In the genomic region with DNA sequence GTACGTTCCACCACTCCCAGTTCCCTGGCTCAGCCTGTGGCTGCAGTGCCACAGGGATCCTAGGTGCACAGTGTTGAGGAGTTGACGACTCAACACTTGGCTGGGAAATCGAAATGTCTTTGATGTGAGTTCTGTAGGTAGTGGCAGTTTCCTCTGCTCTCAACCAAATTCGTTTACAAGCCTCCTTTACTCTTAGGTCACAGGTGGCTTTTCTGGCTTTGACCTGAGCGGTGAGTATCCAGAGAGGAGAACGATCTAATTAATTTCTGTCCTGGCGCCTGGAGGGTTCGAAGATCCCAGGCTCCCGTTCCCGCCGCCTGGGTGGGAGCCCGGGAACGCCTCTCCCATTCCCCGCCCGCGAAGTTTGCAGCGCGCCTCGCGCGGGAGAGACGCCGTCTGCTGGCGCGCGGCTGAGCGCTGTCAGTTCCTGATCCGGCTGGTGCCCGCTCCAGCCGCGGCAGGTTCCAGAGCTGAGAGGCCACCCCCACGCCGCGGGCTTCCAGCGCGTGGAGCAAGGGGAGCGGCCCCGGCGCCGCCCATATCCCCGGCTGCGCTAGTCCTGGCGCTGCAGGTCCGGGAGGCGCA, we compare ENCODE assay signal across 1 cellular context.
TF ChIP-seq lines count a peak whose summit lies in the region.

Gene LAMA3, plus strand, starts transcription at position 423 of the 585 bp plus-strand sequence. CDS start 231 bp downstream, outside the sequence.

TF ChIP-seq in HepG2, 621 proteins besides CTCF, POLR2A, EP300 and RAD21 (continued from another document and continues in another):
- TF ChIP-seq ZNF574 (CRISPR knock-in tag; IDR thresholded peaks at IDR 0.05) = no peak
- no peak for TF ChIP-seq HNRNPH1 (optimal IDR thresholded peaks at IDR 0.05; ENCODE audit: low read depth, low read length)
- no peak for TF ChIP-seq ZNF720 (CRISPR knock-in tag; IDR thresholded peaks at IDR 0.05)
- TF ChIP-seq GABPB1 (CRISPR knock-in tag; IDR thresholded peaks at IDR 0.05) = peak; percentile 27; the same call in 1 of the 2 replicates
- TF ChIP-seq HHEX (CRISPR knock-in tag; IDR thresholded peaks at IDR 0.05) = no peak
- TF ChIP-seq ZFAT (CRISPR knock-in tag; conservative IDR thresholded peaks at IDR 0.05) = no peak
- no peak for TF ChIP-seq PPARG (CRISPR knock-in tag; conservative IDR thresholded peaks at IDR 0.05)
- TF ChIP-seq HIVEP1 (CRISPR knock-in tag; IDR thresholded peaks at IDR 0.05) = no peak
- no peak for TF ChIP-seq ZSCAN21 (CRISPR knock-in tag; IDR thresholded peaks at IDR 0.05; ENCODE audit: borderline replicate concordance)
- TF ChIP-seq, protein P1, sequence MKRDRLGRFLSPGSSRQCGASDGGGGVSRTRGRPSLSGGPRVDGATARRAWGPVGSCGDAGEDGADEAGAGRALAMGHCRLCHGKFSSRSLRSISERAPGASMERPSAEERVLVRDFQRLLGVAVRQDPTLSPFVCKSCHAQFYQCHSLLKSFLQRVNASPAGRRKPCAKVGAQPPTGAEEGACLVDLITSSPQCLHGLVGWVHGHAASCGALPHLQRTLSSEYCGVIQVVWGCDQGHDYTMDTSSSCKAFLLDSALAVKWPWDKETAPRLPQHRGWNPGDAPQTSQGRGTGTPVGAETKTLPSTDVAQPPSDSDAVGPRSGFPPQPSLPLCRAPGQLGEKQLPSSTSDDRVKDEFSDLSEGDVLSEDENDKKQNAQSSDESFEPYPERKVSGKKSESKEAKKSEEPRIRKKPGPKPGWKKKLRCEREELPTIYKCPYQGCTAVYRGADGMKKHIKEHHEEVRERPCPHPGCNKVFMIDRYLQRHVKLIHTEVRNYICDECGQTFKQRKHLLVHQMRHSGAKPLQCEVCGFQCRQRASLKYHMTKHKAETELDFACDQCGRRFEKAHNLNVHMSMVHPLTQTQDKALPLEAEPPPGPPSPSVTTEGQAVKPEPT (CRISPR knock-in tag; IDR thresholded peaks at IDR 0.05; ENCODE audit: low read depth) = no peak
- TF ChIP-seq NFRKB (IDR thresholded peaks at IDR 0.05) = no peak
- TF ChIP-seq ZNF850 (CRISPR knock-in tag; conservative IDR thresholded peaks at IDR 0.05) = no peak
- TF ChIP-seq ZNF232 (CRISPR knock-in tag; IDR thresholded peaks at IDR 0.05; ENCODE audit: borderline replicate concordance) = no peak
- TF ChIP-seq ELF1 (CRISPR knock-in tag; IDR thresholded peaks at IDR 0.05) = no peak
- no peak for TF ChIP-seq ZGPAT (CRISPR knock-in tag; IDR thresholded peaks at IDR 0.05)
- no peak for TF ChIP-seq ZNF136 (CRISPR knock-in tag; IDR thresholded peaks at IDR 0.05; ENCODE audit: low read depth)
- no peak for TF ChIP-seq ZNF205 (CRISPR knock-in tag; IDR thresholded peaks at IDR 0.05)
- TF ChIP-seq, protein P2, sequence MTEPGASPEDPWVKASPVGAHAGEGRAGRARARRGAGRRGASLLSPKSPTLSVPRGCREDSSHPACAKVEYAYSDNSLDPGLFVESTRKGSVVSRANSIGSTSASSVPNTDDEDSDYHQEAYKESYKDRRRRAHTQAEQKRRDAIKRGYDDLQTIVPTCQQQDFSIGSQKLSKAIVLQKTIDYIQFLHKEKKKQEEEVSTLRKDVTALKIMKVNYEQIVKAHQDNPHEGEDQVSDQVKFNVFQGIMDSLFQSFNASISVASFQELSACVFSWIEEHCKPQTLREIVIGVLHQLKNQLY (CRISPR knock-in tag; IDR thresholded peaks at IDR 0.05) = no peak
- no peak for TF ChIP-seq EED (CRISPR knock-in tag; IDR thresholded peaks at IDR 0.05)
- no peak for TF ChIP-seq PRDM15 (CRISPR knock-in tag; IDR thresholded peaks at IDR 0.05)
- no peak for TF ChIP-seq BRCA1 (CRISPR knock-in tag; IDR thresholded peaks at IDR 0.05)
- no peak for TF ChIP-seq RCOR2 (CRISPR knock-in tag; IDR thresholded peaks at IDR 0.05)
- TF ChIP-seq ZNF577 (CRISPR knock-in tag; IDR thresholded peaks at IDR 0.05; ENCODE audit: borderline replicate concordance, low read depth) = no peak
- TF ChIP-seq SUZ12 (IDR thresholded peaks at IDR 0.05; ENCODE audit: low read depth, low read length) = no peak
- no peak for TF ChIP-seq GTF2F1 (IDR thresholded peaks at IDR 0.05; ENCODE audit: low read length)
- TF ChIP-seq ZNF589 (CRISPR knock-in tag; conservative IDR thresholded peaks at IDR 0.05) = no peak
- TF ChIP-seq ZNF761 (CRISPR knock-in tag; conservative IDR thresholded peaks at IDR 0.05) = no peak
- TF ChIP-seq CCDC6 (CRISPR knock-in tag; IDR thresholded peaks at IDR 0.05) = no peak
- TF ChIP-seq, protein P3, sequence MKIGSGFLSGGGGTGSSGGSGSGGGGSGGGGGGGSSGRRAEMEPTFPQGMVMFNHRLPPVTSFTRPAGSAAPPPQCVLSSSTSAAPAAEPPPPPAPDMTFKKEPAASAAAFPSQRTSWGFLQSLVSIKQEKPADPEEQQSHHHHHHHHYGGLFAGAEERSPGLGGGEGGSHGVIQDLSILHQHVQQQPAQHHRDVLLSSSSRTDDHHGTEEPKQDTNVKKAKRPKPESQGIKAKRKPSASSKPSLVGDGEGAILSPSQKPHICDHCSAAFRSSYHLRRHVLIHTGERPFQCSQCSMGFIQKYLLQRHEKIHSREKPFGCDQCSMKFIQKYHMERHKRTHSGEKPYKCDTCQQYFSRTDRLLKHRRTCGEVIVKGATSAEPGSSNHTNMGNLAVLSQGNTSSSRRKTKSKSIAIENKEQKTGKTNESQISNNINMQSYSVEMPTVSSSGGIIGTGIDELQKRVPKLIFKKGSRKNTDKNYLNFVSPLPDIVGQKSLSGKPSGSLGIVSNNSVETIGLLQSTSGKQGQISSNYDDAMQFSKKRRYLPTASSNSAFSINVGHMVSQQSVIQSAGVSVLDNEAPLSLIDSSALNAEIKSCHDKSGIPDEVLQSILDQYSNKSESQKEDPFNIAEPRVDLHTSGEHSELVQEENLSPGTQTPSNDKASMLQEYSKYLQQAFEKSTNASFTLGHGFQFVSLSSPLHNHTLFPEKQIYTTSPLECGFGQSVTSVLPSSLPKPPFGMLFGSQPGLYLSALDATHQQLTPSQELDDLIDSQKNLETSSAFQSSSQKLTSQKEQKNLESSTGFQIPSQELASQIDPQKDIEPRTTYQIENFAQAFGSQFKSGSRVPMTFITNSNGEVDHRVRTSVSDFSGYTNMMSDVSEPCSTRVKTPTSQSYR (CRISPR knock-in tag; IDR thresholded peaks at IDR 0.05; ENCODE audit: borderline replicate concordance) = no peak
- no peak for TF ChIP-seq ATF7-NPFF (CRISPR knock-in tag; IDR thresholded peaks at IDR 0.05; ENCODE audit: low read depth)
- no peak for TF ChIP-seq SP5 (CRISPR knock-in tag; IDR thresholded peaks at IDR 0.05; ENCODE audit: borderline replicate concordance, low read depth)
- TF ChIP-seq SNRNP70 (IDR thresholded peaks at IDR 0.05; ENCODE audit: low read depth, low read length) = no peak
- TF ChIP-seq, protein P4, sequence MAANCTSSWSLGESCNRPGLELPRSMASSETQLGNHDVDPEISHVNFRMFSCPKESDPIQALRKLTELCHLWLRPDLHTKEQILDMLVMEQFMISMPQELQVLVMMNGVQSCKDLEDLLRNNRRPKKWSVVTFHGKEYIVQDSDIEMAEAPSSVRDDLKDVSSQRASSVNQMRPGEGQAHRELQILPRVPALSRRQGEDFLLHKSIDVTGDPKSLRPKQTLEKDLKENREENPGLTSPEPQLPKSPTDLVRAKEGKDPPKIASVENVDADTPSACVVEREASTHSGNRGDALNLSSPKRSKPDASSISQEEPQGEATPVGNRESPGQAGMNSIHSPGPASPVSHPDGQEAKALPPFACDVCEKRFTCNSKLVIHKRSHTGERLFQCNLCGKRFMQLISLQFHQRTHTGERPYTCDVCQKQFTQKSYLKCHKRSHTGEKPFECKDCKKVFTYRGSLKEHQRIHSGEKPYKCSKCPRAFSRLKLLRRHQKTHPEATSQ (CRISPR knock-in tag; IDR thresholded peaks at IDR 0.05; ENCODE audit: borderline replicate concordance) = no peak
- no peak for TF ChIP-seq RBM39 (IDR thresholded peaks at IDR 0.05; ENCODE audit: low read depth, low read length, poor library complexity, severe bottlenecking)
- TF ChIP-seq TBL1XR1 (IDR thresholded peaks at IDR 0.05; ENCODE audit: borderline replicate concordance, low read length, partially characterized antibody) = no peak
- TF ChIP-seq, protein P5, sequence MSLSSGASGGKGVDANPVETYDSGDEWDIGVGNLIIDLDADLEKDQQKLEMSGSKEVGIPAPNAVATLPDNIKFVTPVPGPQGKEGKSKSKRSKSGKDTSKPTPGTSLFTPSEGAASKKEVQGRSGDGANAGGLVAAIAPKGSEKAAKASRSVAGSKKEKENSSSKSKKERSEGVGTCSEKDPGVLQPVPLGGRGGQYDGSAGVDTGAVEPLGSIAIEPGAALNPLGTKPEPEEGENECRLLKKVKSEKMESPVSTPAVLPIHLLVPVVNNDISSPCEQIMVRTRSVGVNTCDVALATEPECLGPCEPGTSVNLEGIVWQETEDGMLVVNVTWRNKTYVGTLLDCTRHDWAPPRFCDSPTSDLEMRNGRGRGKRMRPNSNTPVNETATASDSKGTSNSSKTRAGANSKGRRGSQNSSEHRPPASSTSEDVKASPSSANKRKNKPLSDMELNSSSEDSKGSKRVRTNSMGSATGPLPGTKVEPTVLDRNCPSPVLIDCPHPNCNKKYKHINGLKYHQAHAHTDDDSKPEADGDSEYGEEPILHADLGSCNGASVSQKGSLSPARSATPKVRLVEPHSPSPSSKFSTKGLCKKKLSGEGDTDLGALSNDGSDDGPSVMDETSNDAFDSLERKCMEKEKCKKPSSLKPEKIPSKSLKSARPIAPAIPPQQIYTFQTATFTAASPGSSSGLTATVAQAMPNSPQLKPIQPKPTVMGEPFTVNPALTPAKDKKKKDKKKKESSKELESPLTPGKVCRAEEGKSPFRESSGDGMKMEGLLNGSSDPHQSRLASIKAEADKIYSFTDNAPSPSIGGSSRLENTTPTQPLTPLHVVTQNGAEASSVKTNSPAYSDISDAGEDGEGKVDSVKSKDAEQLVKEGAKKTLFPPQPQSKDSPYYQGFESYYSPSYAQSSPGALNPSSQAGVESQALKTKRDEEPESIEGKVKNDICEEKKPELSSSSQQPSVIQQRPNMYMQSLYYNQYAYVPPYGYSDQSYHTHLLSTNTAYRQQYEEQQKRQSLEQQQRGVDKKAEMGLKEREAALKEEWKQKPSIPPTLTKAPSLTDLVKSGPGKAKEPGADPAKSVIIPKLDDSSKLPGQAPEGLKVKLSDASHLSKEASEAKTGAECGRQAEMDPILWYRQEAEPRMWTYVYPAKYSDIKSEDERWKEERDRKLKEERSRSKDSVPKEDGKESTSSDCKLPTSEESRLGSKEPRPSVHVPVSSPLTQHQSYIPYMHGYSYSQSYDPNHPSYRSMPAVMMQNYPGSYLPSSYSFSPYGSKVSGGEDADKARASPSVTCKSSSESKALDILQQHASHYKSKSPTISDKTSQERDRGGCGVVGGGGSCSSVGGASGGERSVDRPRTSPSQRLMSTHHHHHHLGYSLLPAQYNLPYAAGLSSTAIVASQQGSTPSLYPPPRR (CRISPR knock-in tag; IDR thresholded peaks at IDR 0.05; ENCODE audit: borderline replicate concordance) = no peak
